1 cellular context compared by ENCODE assay signal in the genomic region with DNA sequence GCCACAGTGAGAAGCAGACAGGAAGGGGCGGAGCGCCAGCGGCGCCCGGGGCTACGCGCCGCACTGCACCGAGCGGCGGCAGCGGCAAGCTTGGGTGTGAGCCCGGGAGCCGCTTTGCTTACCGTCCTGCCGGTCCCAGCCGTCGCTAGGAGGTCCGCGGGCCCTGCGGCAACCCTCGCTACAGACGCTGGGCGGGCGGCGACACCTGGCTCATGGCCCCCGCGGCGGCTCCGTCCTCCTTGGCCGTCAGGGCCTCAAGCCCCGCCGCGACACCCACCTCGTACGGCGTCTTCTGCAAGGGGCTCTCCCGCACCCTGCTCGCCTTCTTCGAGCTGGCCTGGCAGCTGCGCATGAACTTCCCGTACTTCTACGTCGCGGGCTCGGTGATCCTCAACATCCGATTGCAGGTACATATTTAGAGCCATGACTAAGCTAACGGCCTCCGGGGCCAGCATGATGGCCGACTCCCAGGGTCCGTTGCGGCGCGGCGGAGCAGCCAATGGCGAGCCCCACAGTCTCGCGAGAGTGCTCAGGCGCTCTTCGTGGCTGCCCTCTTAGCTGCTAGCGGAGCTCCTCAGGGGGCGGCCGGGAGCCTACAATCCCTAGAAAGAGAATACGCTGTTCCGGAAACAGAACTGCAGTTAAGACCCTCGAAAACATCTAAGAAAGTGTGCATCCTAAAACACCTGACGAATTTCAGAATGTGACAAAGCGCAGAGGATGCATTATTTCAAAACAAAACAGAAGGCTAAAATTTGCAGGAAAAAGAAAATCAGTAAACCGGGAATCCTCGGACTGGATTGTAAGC.
A peak's percentile ranks its signal among the peaks of the same experiment; 100 is the strongest.
TF ChIP-seq lines count a peak whose summit lies in the region.

A gene (plus strand): TSS at position 50 of the 808 bp plus-strand sequence. CDS start 163 bp downstream, at position 213.

TF ChIP-seq in HepG2, 621 proteins besides CTCF, POLR2A, EP300 and RAD21 (continued from another document and continues in another):
- TF ChIP-seq ZNF891 (CRISPR knock-in tag; IDR thresholded peaks at IDR 0.05) = peak; percentile 90
- no peak for TF ChIP-seq SMARCC2 (IDR thresholded peaks at IDR 0.05)
- no peak for TF ChIP-seq MIER3 (CRISPR knock-in tag; IDR thresholded peaks at IDR 0.05; ENCODE audit: borderline replicate concordance)
- TF ChIP-seq FOXA1 (IDR thresholded peaks at IDR 0.05) = no peak
- no peak for TF ChIP-seq FOXA1 (CRISPR knock-in tag; IDR thresholded peaks at IDR 0.05)
- TF ChIP-seq EED (CRISPR knock-in tag; IDR thresholded peaks at IDR 0.05) = peak; percentile 76
- TF ChIP-seq KLF11 (CRISPR knock-in tag; IDR thresholded peaks at IDR 0.05) = no peak
- TF ChIP-seq HOXA5 (CRISPR knock-in tag; IDR thresholded peaks at IDR 0.05) = no peak
- TF ChIP-seq PHF5A (CRISPR knock-in tag; IDR thresholded peaks at IDR 0.05; ENCODE audit: low read depth, unreplicated experiment) = no peak
- peak; percentile 58; the same call in 1 of the 2 replicates for TF ChIP-seq CREM (IDR thresholded peaks at IDR 0.05)
- no peak for TF ChIP-seq CREM (CRISPR knock-in tag; IDR thresholded peaks at IDR 0.05)
- no peak for TF ChIP-seq PTBP1 (IDR thresholded peaks at IDR 0.05; ENCODE audit: low read depth, low read length, poor library complexity, severe bottlenecking)
- TF ChIP-seq ZNF724P (CRISPR knock-in tag; IDR thresholded peaks at IDR 0.05; ENCODE audit: borderline replicate concordance) = peak; percentile 89
- TF ChIP-seq MAF1 (CRISPR knock-in tag; IDR thresholded peaks at IDR 0.05; ENCODE audit: borderline replicate concordance) = no peak; the same call in 1 of the 2 replicates
- TF ChIP-seq SIX1 (CRISPR knock-in tag; IDR thresholded peaks at IDR 0.05; ENCODE audit: borderline replicate concordance) = no peak
- peak; percentile 69; the same call in 1 of the 2 replicates for TF ChIP-seq RXRA (CRISPR knock-in tag; IDR thresholded peaks at IDR 0.05)
- TF ChIP-seq DNMT1 (CRISPR knock-in tag; IDR thresholded peaks at IDR 0.05) = 0 out of 2 replicates have a peak, but pooled peaks have one; percentile 56
- TF ChIP-seq CBFB (CRISPR knock-in tag; IDR thresholded peaks at IDR 0.05) = no peak
- peak; percentile 87; the same call in 1 of the 2 replicates for TF ChIP-seq IRX3 (CRISPR knock-in tag; IDR thresholded peaks at IDR 0.05; ENCODE audit: borderline replicate concordance, low read depth)
- no peak for TF ChIP-seq SRSF9 (IDR thresholded peaks at IDR 0.05; ENCODE audit: borderline replicate concordance, insufficient read depth, low read depth, low read length, poor library complexity, severe bottlenecking)
- TF ChIP-seq ZNF292 (CRISPR knock-in tag; IDR thresholded peaks at IDR 0.05; ENCODE audit: borderline replicate concordance, low read depth) = peak; percentile 30; the same call in 1 of the 2 replicates
- TF ChIP-seq SP140L (CRISPR knock-in tag; IDR thresholded peaks at IDR 0.05; ENCODE audit: borderline replicate concordance) = no peak
- TF ChIP-seq, protein P1, sequence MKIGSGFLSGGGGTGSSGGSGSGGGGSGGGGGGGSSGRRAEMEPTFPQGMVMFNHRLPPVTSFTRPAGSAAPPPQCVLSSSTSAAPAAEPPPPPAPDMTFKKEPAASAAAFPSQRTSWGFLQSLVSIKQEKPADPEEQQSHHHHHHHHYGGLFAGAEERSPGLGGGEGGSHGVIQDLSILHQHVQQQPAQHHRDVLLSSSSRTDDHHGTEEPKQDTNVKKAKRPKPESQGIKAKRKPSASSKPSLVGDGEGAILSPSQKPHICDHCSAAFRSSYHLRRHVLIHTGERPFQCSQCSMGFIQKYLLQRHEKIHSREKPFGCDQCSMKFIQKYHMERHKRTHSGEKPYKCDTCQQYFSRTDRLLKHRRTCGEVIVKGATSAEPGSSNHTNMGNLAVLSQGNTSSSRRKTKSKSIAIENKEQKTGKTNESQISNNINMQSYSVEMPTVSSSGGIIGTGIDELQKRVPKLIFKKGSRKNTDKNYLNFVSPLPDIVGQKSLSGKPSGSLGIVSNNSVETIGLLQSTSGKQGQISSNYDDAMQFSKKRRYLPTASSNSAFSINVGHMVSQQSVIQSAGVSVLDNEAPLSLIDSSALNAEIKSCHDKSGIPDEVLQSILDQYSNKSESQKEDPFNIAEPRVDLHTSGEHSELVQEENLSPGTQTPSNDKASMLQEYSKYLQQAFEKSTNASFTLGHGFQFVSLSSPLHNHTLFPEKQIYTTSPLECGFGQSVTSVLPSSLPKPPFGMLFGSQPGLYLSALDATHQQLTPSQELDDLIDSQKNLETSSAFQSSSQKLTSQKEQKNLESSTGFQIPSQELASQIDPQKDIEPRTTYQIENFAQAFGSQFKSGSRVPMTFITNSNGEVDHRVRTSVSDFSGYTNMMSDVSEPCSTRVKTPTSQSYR (CRISPR knock-in tag; IDR thresholded peaks at IDR 0.05; ENCODE audit: borderline replicate concordance) = peak; percentile 59
- 0 out of 2 replicates have a peak, but pooled peaks have one; percentile 45 for TF ChIP-seq ZNF296 (CRISPR knock-in tag; conservative IDR thresholded peaks at IDR 0.05)
- no peak for TF ChIP-seq ZNF33A (CRISPR knock-in tag; IDR thresholded peaks at IDR 0.05; ENCODE audit: borderline replicate concordance)
- TF ChIP-seq ZNF615 (CRISPR knock-in tag; IDR thresholded peaks at IDR 0.05; ENCODE audit: borderline replicate concordance) = no peak
- TF ChIP-seq RFXAP (CRISPR knock-in tag; IDR thresholded peaks at IDR 0.05; ENCODE audit: borderline replicate concordance) = no peak
- TF ChIP-seq, protein P2, sequence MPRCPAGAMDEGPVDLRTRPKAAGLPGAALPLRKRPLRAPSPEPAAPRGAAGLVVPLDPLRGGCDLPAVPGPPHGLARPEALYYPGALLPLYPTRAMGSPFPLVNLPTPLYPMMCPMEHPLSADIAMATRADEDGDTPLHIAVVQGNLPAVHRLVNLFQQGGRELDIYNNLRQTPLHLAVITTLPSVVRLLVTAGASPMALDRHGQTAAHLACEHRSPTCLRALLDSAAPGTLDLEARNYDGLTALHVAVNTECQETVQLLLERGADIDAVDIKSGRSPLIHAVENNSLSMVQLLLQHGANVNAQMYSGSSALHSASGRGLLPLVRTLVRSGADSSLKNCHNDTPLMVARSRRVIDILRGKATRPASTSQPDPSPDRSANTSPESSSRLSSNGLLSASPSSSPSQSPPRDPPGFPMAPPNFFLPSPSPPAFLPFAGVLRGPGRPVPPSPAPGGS (CRISPR knock-in tag; IDR thresholded peaks at IDR 0.05) = peak; percentile 76; the same call in 1 of the 2 replicates
- TF ChIP-seq TCF7L2 (IDR thresholded peaks at IDR 0.05; ENCODE audit: low read depth, low read length) = no peak
- TF ChIP-seq, protein P3, sequence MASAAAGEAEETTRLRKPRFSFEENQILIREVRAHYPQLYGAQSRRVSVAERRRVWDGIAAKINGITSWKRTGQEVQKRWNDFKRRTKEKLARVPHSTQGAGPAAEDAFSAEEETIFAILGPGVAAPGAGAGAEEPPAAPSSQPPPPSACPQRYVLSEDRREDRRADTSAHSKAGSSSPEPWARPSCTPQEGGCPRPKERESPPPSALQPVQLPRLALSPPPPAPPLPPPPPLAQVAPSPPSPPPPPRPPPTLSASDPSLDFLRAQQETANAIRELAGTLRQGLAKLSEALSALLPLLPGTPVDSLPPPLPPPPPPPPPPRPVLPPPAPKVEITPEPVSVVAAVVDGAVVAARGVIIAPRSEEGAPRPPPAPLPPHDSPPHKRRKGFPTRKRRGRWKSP (CRISPR knock-in tag; IDR thresholded peaks at IDR 0.05) = peak; percentile 74
- TF ChIP-seq, protein P4, sequence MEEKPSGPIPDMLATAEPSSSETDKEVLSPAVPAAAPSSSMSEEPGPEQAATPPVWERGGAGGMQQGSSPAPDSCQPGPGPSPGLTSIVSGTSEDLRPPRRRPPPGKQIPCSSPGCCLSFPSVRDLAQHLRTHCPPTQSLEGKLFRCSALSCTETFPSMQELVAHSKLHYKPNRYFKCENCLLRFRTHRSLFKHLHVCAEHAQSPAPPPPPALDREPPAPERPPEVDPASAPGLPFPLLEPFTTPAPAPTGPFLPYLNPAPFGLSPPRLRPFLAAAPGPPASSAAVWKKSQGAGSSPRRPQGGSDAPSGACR (CRISPR knock-in tag; IDR thresholded peaks at IDR 0.05) = peak; percentile 74; the same call in 1 of the 2 replicates
- no peak for TF ChIP-seq ATAD3A (CRISPR knock-in tag; IDR thresholded peaks at IDR 0.05)
- TF ChIP-seq ZNF121 (CRISPR knock-in tag; IDR thresholded peaks at IDR 0.05) = peak; percentile 18; the same call in 1 of the 2 replicates
- TF ChIP-seq SAFB2 (CRISPR knock-in tag; IDR thresholded peaks at IDR 0.05; ENCODE audit: borderline replicate concordance, low read depth) = peak; percentile 46; the same call in 1 of the 2 replicates
- TF ChIP-seq, protein P5, sequence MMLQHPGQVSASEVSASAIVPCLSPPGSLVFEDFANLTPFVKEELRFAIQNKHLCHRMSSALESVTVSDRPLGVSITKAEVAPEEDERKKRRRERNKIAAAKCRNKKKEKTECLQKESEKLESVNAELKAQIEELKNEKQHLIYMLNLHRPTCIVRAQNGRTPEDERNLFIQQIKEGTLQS (CRISPR knock-in tag; IDR thresholded peaks at IDR 0.05) = 0 out of 2 replicates have a peak, but pooled peaks have one; percentile 38
- no peak for TF ChIP-seq ZNF251 (CRISPR knock-in tag; IDR thresholded peaks at IDR 0.05)
- TF ChIP-seq, protein P6, sequence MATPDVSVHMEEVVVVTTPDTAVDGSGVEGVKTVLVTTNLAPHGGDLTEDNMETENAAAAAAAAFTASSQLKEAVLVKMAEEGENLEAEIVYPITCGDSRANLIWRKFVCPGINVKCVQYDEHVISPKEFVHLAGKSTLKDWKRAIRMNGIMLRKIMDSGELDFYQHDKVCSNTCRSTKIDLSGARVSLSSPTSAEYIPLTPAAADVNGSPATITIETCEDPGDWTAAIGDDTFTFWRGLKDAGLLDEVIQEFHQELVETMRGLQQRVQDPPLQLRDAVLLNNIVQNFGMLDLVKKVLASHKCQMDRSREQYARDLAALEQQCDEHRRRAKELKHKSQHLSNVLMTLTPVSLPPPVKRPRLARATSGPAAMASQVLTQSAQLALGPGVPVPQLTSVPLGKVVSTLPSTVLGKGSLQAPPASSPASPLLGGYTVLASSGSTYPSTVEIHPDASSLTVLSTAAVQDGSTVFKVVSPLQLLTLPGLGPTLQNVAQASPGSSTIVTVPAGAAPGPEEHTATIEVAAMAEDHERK (CRISPR knock-in tag; IDR thresholded peaks at IDR 0.05; ENCODE audit: low read depth) = no peak
- TF ChIP-seq ELF3 (CRISPR knock-in tag; IDR thresholded peaks at IDR 0.05) = peak; percentile 10; the same call in 1 of the 2 replicates
- TF ChIP-seq, protein P7, sequence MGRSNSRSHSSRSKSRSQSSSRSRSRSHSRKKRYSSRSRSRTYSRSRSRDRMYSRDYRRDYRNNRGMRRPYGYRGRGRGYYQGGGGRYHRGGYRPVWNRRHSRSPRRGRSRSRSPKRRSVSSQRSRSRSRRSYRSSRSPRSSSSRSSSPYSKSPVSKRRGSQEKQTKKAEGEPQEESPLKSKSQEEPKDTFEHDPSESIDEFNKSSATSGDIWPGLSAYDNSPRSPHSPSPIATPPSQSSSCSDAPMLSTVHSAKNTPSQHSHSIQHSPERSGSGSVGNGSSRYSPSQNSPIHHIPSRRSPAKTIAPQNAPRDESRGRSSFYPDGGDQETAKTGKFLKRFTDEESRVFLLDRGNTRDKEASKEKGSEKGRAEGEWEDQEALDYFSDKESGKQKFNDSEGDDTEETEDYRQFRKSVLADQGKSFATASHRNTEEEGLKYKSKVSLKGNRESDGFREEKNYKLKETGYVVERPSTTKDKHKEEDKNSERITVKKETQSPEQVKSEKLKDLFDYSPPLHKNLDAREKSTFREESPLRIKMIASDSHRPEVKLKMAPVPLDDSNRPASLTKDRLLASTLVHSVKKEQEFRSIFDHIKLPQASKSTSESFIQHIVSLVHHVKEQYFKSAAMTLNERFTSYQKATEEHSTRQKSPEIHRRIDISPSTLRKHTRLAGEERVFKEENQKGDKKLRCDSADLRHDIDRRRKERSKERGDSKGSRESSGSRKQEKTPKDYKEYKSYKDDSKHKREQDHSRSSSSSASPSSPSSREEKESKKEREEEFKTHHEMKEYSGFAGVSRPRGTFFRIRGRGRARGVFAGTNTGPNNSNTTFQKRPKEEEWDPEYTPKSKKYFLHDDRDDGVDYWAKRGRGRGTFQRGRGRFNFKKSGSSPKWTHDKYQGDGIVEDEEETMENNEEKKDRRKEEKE (IDR thresholded peaks at IDR 0.05) = no peak
- no peak for TF ChIP-seq SOX6 (IDR thresholded peaks at IDR 0.05)
- TF ChIP-seq SOX6 (CRISPR knock-in tag; IDR thresholded peaks at IDR 0.05) = peak; percentile 57; the same call in 1 of the 2 replicates
- no peak for TF ChIP-seq FIP1L1 (IDR thresholded peaks at IDR 0.05; ENCODE audit: borderline replicate concordance, insufficient read depth, low read depth, low read length)
- 0 out of 2 replicates have a peak, but pooled peaks have one; percentile 34 for TF ChIP-seq PAX8 (CRISPR knock-in tag; IDR thresholded peaks at IDR 0.05; ENCODE audit: borderline replicate concordance)
- TF ChIP-seq ZNF737 (CRISPR knock-in tag; IDR thresholded peaks at IDR 0.05; ENCODE audit: borderline replicate concordance) = no peak
- no peak for TF ChIP-seq ZC3H13 (CRISPR knock-in tag; IDR thresholded peaks at IDR 0.05)
- TF ChIP-seq MBD4 (IDR thresholded peaks at IDR 0.05; ENCODE audit: borderline replicate concordance, low read length) = no peak
- peak; percentile 88 for TF ChIP-seq GATAD1 (CRISPR knock-in tag; IDR thresholded peaks at IDR 0.05)
- TF ChIP-seq, protein P8, sequence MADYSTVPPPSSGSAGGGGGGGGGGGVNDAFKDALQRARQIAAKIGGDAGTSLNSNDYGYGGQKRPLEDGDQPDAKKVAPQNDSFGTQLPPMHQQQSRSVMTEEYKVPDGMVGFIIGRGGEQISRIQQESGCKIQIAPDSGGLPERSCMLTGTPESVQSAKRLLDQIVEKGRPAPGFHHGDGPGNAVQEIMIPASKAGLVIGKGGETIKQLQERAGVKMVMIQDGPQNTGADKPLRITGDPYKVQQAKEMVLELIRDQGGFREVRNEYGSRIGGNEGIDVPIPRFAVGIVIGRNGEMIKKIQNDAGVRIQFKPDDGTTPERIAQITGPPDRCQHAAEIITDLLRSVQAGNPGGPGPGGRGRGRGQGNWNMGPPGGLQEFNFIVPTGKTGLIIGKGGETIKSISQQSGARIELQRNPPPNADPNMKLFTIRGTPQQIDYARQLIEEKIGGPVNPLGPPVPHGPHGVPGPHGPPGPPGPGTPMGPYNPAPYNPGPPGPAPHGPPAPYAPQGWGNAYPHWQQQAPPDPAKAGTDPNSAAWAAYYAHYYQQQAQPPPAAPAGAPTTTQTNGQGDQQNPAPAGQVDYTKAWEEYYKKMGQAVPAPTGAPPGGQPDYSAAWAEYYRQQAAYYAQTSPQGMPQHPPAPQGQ (CRISPR knock-in tag; IDR thresholded peaks at IDR 0.05; ENCODE audit: borderline replicate concordance) = no peak
- TF ChIP-seq YY1 (IDR thresholded peaks at IDR 0.05; ENCODE audit: insufficient read depth, insufficient replicate concordance, low read depth, low read length) = peak; percentile 94
- TF ChIP-seq MTA3 (CRISPR knock-in tag; IDR thresholded peaks at IDR 0.05) = no peak
- TF ChIP-seq ARNT (IDR thresholded peaks at IDR 0.05) = no peak
- no peak for TF ChIP-seq SIX4 (CRISPR knock-in tag; IDR thresholded peaks at IDR 0.05)
- no peak for TF ChIP-seq ZSCAN22 (CRISPR knock-in tag; IDR thresholded peaks at IDR 0.05)
- peak; percentile 72; the same call in 1 of the 2 replicates for TF ChIP-seq KLF13 (CRISPR knock-in tag; IDR thresholded peaks at IDR 0.05)
- peak; percentile 71 for TF ChIP-seq GFI1 (CRISPR knock-in tag; IDR thresholded peaks at IDR 0.05; ENCODE audit: borderline replicate concordance)
